10 cellular contexts compared by ENCODE assay signal in genomic region chr17:48262982-48263586, GRCh38.
DNase-seq lines count a peak whose midpoint lies in the region; ATAC-seq, FAIRE-seq and TF ChIP-seq lines count a peak whose summit lies in the region.
"Had no signal": no experiment of that assay in that cellular context is flagged by ENCODE, and none has a peak within 500 bp of the region (broad histone marks: within the 10 kb centered on the region; RNA-seq: fewer than 3 reads in every experiment).

No MANE protein-coding gene starts in this region.

- intact Hi-C loops in GM12878 (cut with micrococcal nuclease; ENCODE audit: unreplicated experiment): loop anchor here (5.0 to 10.0 kb wide), 3 partner anchors 44 to 354 kb away; partner anchors contain the start of gene HOXB8

- H3K4me3 Mint-ChIP-seq in progenitor cell of endocrine pancreas (ENCODE audit: low read depth): no peak overlapping the region

- H4K20me1 ChIP-seq in GM12878 (ENCODE audit: control insufficient read depth, insufficient read depth): no peaks in the 10 kb centered on the region

- peak; percentile 54 for TF ChIP-seq RAD21 in GM12878 (IDR thresholded peaks at IDR 0.05; ENCODE audit: insufficient read depth, low read depth, low read length)

- no peaks in the 10 kb centered on the region for H3K4me1 ChIP-seq in GM12878 (ENCODE audit: control insufficient read depth, insufficient read depth, low read length)

- DNase-seq in NCI-H1105 treated with DMSO at 0.1 percent for 48 hours (lab: John Stamatoyannopoulos, UW) (peak; percentile 34), NCI-H1105 (lab: John Stamatoyannopoulos, UW) (no peak), NCI-H1092 treated with DMSO at 0.1 percent for 48 hours (lab: John Stamatoyannopoulos, UW) (peak; percentile 58), GM12878 (ENCODE audit: low read depth, low spot score) (no peak), progenitor cell of endocrine pancreas (ENCODE audit: low spot score, unreplicated experiment) (no peak), superior temporal gyrus (ENCODE audit: extremely low spot score) (no peak), medulla oblongata (ENCODE audit: extremely low spot score) (no peak), DMS79 (lab: John Stamatoyannopoulos, UW) (no peak)
- DNase-seq: activated effector memory CD4-positive, alpha-beta T cell treated with anti-CD3 and anti-CD28 coated beads, Interleukin-2, amount 50 U/mL, for 16 hours had no signal

- TF ChIP-seq POLR2A in GM12878 (IDR thresholded peaks at IDR 0.05; ENCODE audit: low read depth, low read length): no peak

- no peaks in the 10 kb centered on the region for H3K79me2 ChIP-seq in GM12878 (ENCODE audit: control insufficient read depth, insufficient read depth, low read length)

- in situ Hi-C loops in GM12878 (cut with MboI): loop anchor here (5.0 kb wide), 1 partner anchor 334 kb away; no protein-coding TSS in a partner anchor

- H3K4me2 ChIP-seq in GM12878 (ENCODE audit: control insufficient read depth, insufficient read depth): no peak overlapping the region

- H3K4me3 ChIP-seq in GM12878: no peak overlapping the region
- H3K4me3 ChIP-seq: HAP-1 had no signal

- no peak for FAIRE-seq in GM12878 (lab: Jason Lieb, UNC)

- peak overlapping the region; percentile 47 for H3K27ac Mint-ChIP-seq in progenitor cell of endocrine pancreas

- no TSS peak for BruUV-seq in GM12878 (replicated peaks; lab: Mats Ljungman, UMichigan)

- no peaks in the 10 kb centered on the region for H3K27me3 ChIP-seq in GM12878 (replicated peaks in 1 of 2; ENCODE audit: control insufficient read depth in 2 of 2, insufficient read depth in 2 of 2, low read length in 1 of 2)

- H3K9me3 ChIP-seq in GM12878 (replicated peaks; ENCODE audit: control insufficient read depth, insufficient read depth, low read length): no peaks in the 10 kb centered on the region
- H3K9me3 ChIP-seq: HAP-1 had no signal

- ATAC-seq in GM12878: peak; percentile 48; the same call in 1 of the 3 replicates

- TF ChIP-seq EP300 in GM12878 (IDR thresholded peaks at IDR 0.05; ENCODE audit: borderline replicate concordance in 1 of 2, control insufficient read depth in 1 of 2, low read depth in 2 of 2, low read length in 2 of 2): no peak

- H3K4me1 Mint-ChIP-seq in progenitor cell of endocrine pancreas (ENCODE audit: low read depth): peaks cover 44% of the 10 kb centered on the region

- H2AFZ ChIP-seq in GM12878 (ENCODE audit: control insufficient read depth, low read depth, low read length): no peak overlapping the region

- RAD21 ChIA-PET in GM12878 (lab: Charles Lee; ENCODE audit: unreplicated experiment): interaction anchor here (0.5 to 9.4 kb wide), 19 partner anchors 9 to 356 kb away, joined by 3 to 89 read pairs (median 5); partner anchors contain the start of gene HOXB5

- 52% methylated on average over 1 of the region's 1 CpG for WGBS in GM12878 (ENCODE audit: insufficient coverage, insufficient replicate concordance, low lambda C conversion rate, missing lambda C conversion rate)

- H3K27ac ChIP-seq in GM12878 (ENCODE audit: control insufficient read depth, insufficient read depth): no peak overlapping the region

- TF ChIP-seq CTCF in GM12878 (IDR thresholded peaks at IDR 0.05 in 2 of 3, conservative IDR thresholded peaks at IDR 0.05 in 1 of 3; ENCODE audit: control insufficient read depth in 2 of 3, extremely low read depth in 1 of 3, insufficient read depth in 1 of 3, low read depth in 3 of 3, low read length in 3 of 3): peak; percentile 25 to 50 (median 45); a peak in 4 of 6 replicates
- TF ChIP-seq CTCF in progenitor cell of endocrine pancreas (IDR thresholded peaks at IDR 0.05; ENCODE audit: unreplicated experiment): peak; percentile 56

- SMC1A ChIA-PET in GM12878 (lab: Charles Lee; ENCODE audit: uncharacterized antibody, unreplicated experiment): interaction anchor here (0.7 to 6.2 kb wide), 31 partner anchors 9 to 355 kb away, joined by 3 to 51 read pairs (median 5); partner anchors contain the start of gene HOXB5

- CTCF ChIA-PET in GM12878 (lab: Yijun Ruan, JAX): interaction anchor here (0.6 to 11.1 kb wide), 39 partner anchors 14 to 638 kb away, joined by 3 to 220 read pairs (median 4); partner anchors contain the start of genes HOXB5 and HOXB9

- no peaks in the 10 kb centered on the region for H3K9me3 Mint-ChIP-seq in progenitor cell of endocrine pancreas (ENCODE audit: low read depth)

- no peaks in the 10 kb centered on the region for H3K36me3 Mint-ChIP-seq in progenitor cell of endocrine pancreas (ENCODE audit: insufficient read depth)

- no peaks in the 10 kb centered on the region for H3K36me3 ChIP-seq in GM12878 (ENCODE audit: control insufficient read depth in 2 of 2, insufficient read depth in 2 of 2, low read length in 1 of 2)
- H3K36me3 ChIP-seq: HAP-1 had no signal

- no peak overlapping the region for H3K9ac ChIP-seq in GM12878 (ENCODE audit: control insufficient read depth, insufficient read depth, low read length)

- POLR2A ChIA-PET in GM12878 (lab: Charles Lee): interaction anchor here (0.6 to 1.2 kb wide), 4 partner anchors 17 to 63 kb away, joined by 3 read pairs; no protein-coding TSS in a partner anchor

- peaks cover 10% of the 10 kb centered on the region for H3K27me3 Mint-ChIP-seq in progenitor cell of endocrine pancreas

TF ChIP-seq in GM12878, 131 proteins besides CTCF, POLR2A, EP300 and RAD21:
- TF ChIP-seq SMC3 (IDR thresholded peaks at IDR 0.05; ENCODE audit: borderline replicate concordance, low read length): peak; percentile 33; the same call in 1 of the 2 replicates
- no peak for TF ChIP-seq EGR1 (IDR thresholded peaks at IDR 0.05; ENCODE audit: borderline replicate concordance in 1 of 2, low read depth in 2 of 2, low read length in 2 of 2)

Comparison
In these comparisons a context has a peak if more than half of its experiments do, and no peak if none do; other contexts are left out.
1. DNase-seq: peak in NCI-H1105 treated with DMSO at 0.1 percent for 48 hours (single experiment) and NCI-H1092 treated with DMSO at 0.1 percent for 48 hours (single experiment); none in NCI-H1105 (single experiment), GM12878 (single experiment), progenitor cell of endocrine pancreas (single experiment), superior temporal gyrus (single experiment), medulla oblongata (single experiment) and DMS79 (single experiment).